In the genomic region with DNA sequence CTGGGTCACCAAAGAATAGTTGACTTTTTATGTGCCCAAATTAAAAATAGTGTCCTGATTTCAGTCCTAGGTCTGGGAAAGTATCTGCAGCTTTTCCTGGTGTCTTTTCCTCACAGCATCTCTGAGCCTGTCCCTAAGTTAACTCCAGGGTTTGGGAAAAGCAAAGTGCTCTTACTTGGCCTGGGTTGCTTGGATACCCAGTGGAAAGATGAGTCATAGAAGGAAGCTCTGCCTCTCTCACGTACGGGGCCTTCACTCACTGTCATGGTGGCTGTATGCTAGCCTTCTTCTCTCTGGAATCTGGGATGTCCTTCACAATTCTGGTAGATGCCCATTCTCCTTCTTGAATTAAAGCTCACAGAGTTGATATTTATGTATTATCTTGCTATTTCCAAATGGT, we compare ENCODE assay signal across 1 cellular context.
TF ChIP-seq lines count a peak whose summit lies in the region.

No MANE protein-coding gene starts in this region.

TF ChIP-seq in IMR-90, 13 proteins besides CTCF, POLR2A, EP300 and RAD21 (continued from another document):
- no peak for TF ChIP-seq BHLHE40 (IDR thresholded peaks at IDR 0.05; ENCODE audit: low read depth, low read length)
